Comparison of ENCODE assay signal across 15 cellular contexts in genomic region chr18:7987284-7987976, GRCh38.
DNase-seq lines count a peak whose midpoint lies in the region; ATAC-seq, FAIRE-seq and TF ChIP-seq lines count a peak whose summit lies in the region.
"Had no signal": no experiment of that assay in that cellular context is flagged by ENCODE, and none has a peak within 500 bp of the region (broad histone marks: within the 10 kb centered on the region; RNA-seq: fewer than 3 reads in every experiment).

No MANE protein-coding gene starts in this region.

- H3K4me2 ChIP-seq in PC-9 = no peak overlapping the region
- H3K4me2 ChIP-seq: smooth muscle cell had no signal

- CTCF ChIA-PET in PC-9 (lab: Charles Lee) = no interaction called here

- no TSS peak for BruUV-seq in PC-9 (replicated peaks; lab: Mats Ljungman, UMichigan)

- intact Hi-C loops in left colon (cut with DNase I, micrococcal nuclease) (no loop called here), PC-9 (cut with micrococcal nuclease; ENCODE audit: unreplicated experiment) (no loop called here)

- no peak for TF ChIP-seq CTCF in epithelial cell of esophagus (IDR thresholded peaks at IDR 0.05; ENCODE audit: insufficient read depth, low read depth, low read length, missing control alignments)
- TF ChIP-seq CTCF in PC-9 (conservative IDR thresholded peaks at IDR 0.05) = no peak

- H3K4me3 ChIP-seq in epithelial cell of esophagus (ENCODE audit: low read length) (no peak overlapping the region), PC-9 (no peak overlapping the region)
- H3K4me3 ChIP-seq: smooth muscle cell had no signal

- no peaks in the 10 kb centered on the region for H3K36me3 ChIP-seq in PC-9 (ENCODE audit: low read depth)

- no peak overlapping the region for H2AFZ ChIP-seq in PC-9

- FAIRE-seq in RCC 7860 (lab: Jason Lieb, UNC) = peak; percentile 77

- no peaks in the 10 kb centered on the region for H3K27me3 ChIP-seq in PC-9 (ENCODE audit: insufficient read depth, low read depth)

- ATAC-seq in left colon = no peak

- no peaks in the 10 kb centered on the region for H3K79me2 ChIP-seq in PC-9 (ENCODE audit: low read depth)

- H3K9me2 ChIP-seq in PC-9 (ENCODE audit: insufficient read depth) = peaks cover 3% of the 10 kb centered on the region; the same call in 1 of the 2 replicates

- peaks cover 8% of the 10 kb centered on the region; the same call in 1 of the 2 replicates for H3K4me1 ChIP-seq in PC-9 (replicated peaks; ENCODE audit: insufficient read depth)

- no peak overlapping the region for H3K27ac ChIP-seq in PC-9
- H3K27ac ChIP-seq: 22Rv1, epithelial cell of prostate had no signal

- H3F3A ChIP-seq in PC-9 (ENCODE audit: insufficient read depth, low read depth) = no peaks in the 10 kb centered on the region

- no peaks in the 10 kb centered on the region for H3K9me3 ChIP-seq in PC-9 (ENCODE audit: insufficient read depth, low read depth)

- no peaks in the 10 kb centered on the region for H4K20me1 ChIP-seq in PC-9 (ENCODE audit: insufficient read depth)

- DNase-seq in NCI-H82 (lab: John Stamatoyannopoulos, UW) (peak; percentile 21), NCI-H82 treated with DMSO at 0.1 percent for 48 hours (lab: John Stamatoyannopoulos, UW; ENCODE audit: unreplicated experiment) (no peak), RCC 7860 (ENCODE audit: low spot score) (peak; percentile 27), epithelial cell of esophagus (ENCODE audit: low read depth) (peak; percentile 46), renal cortical epithelial cell (ENCODE audit: low read depth) (peak; percentile 43), DMS79 treated with DMSO at 0.1 percent for 48 hours (lab: John Stamatoyannopoulos, UW) (no peak), left colon (no peak), PC-9 (no peak)
- DNase-seq: activated B cell treated with CpG ODN at 0.5 μM for 24 hours; activated naive CD4-positive, alpha-beta T cell; H7; nucleus accumbens had no signal

- POLR2A ChIA-PET in PC-9 (lab: Charles Lee; ENCODE audit: unreplicated experiment) = no interaction called here

Comparison
In these comparisons a context has a peak if more than half of its experiments do, and no peak if none do; other contexts are left out.
1. DNase-seq: peak in NCI-H82 (single experiment), RCC 7860 (single experiment), epithelial cell of esophagus (single experiment) and renal cortical epithelial cell (single experiment); none in NCI-H82 treated with DMSO at 0.1 percent for 48 hours (single experiment), DMS79 treated with DMSO at 0.1 percent for 48 hours (single experiment), left colon (0 of 2) and PC-9 (0 of 2).